ENCODE assay signal across 8 cellular contexts in genomic region chr4:118102195-118102594, GRCh38.
"Had no signal": no experiment of that assay in that cellular context is flagged by ENCODE, and none has a peak within 500 bp of the region (broad histone marks: within the 10 kb centered on the region; RNA-seq: fewer than 3 reads in every experiment).

No MANE protein-coding gene starts in this region.

- H3K4me3 ChIP-seq: K562 had no signal

- ATAC-seq: HepG2, K562 had no signal

- H3K27ac ChIP-seq: HL-60, KMS-11 had no signal

- H3K9ac ChIP-seq: KMS-11 had no signal

- DNase-seq: IMR-90, KBM-7, KG1 had no signal

- H3K4me2 ChIP-seq: KMS-11 had no signal

- FAIRE-seq: HepG2, HTR-8/SVneo, K562 had no signal
